Comparison of ENCODE assay signal across 8 cellular contexts in the genomic region with DNA sequence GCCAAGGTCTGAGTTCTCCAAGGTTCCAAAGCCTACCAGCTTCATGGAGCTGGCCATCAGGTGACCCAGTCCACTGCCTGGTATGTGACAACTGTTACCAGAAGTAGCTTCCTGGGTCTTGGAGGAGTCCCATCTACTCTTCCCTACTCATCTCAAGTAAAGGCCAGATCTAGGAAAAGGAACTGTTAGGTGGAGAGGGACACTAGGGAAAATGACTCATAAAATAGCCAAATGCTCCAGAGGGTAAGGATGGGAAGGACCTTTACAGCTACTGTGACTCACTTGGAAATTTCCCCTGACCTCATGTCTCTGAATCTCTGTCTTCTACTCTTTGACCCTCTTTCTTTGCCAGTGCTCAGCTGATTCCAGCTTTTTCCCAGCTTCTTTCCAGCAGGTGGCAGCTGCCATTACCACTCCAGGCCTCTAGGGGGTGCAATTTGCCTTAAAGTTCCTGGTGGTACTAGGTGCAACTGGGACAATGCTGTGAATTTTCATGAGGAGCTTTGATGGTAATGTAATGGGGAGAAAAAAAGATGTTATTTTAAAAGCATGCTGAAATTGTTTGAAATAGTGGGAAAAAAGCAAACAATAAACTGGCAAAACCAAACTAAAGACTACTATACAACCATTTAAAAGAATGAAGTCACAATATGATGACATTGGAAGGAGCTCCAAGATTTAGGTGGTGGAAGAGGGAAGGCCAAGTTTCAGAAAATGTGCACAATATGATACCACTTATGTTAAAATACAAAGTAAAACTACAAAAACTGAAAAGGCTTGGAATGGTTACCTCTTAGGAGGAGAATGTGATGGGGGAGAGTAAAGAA. TPM values are rescaled to one million over a fixed set of nuclear protein-coding genes. Genes with fewer than 3 reads are reported as not detected.
DNase-seq lines count a peak whose midpoint lies in the region; ATAC-seq and TF ChIP-seq lines count a peak whose summit lies in the region.

No MANE protein-coding gene starts in this region.

- intact Hi-C loops in Panc1 (cut with micrococcal nuclease; ENCODE audit: unreplicated experiment), result loop anchor here (2.0 to 5.0 kb wide), 3 partner anchors 97 to 184 kb away; a partner anchor contains a TSS
- intact Hi-C loops in activated naive CD4-positive, alpha-beta T cell treated with anti-CD3 and anti-CD28 coated beads for 36 hours (cut with micrococcal nuclease), result loop anchor here (1.0 kb wide), 3 partner anchors 97 to 188 kb away; no protein-coding TSS in a partner anchor

- H3K27ac ChIP-seq in Panc1 (ENCODE audit: low read length), result no peak overlapping the region
- H3K27ac ChIP-seq in trophoblast cell (ENCODE audit: low read depth, low read length), result no peak overlapping the region

- no peak overlapping the region for H2BK5ac ChIP-seq in trophoblast cell (ENCODE audit: low read depth, low read length, poor library complexity)

- no peak overlapping the region for H2BK120ac ChIP-seq in trophoblast cell (ENCODE audit: insufficient read depth, low read length, poor library complexity)

- no peaks in the 10 kb centered on the region for H3K4me1 Mint-ChIP-seq in activated naive CD4-positive, alpha-beta T cell treated with anti-CD3 and anti-CD28 coated beads for 36 hours (ENCODE audit: low read depth)

- no peaks in the 10 kb centered on the region for H3K79me2 ChIP-seq in trophoblast cell (ENCODE audit: control insufficient read depth, insufficient read depth, low read length, poor library complexity)

- peak; percentile 85 for ATAC-seq in Panc1
- ATAC-seq in GM19395 (IDR thresholded peaks at IDR 0.05; ENCODE audit: unreplicated experiment), result no peak
- ATAC-seq in GM18498 (IDR thresholded peaks at IDR 0.05; ENCODE audit: unreplicated experiment), result no peak

- no peak overlapping the region for H2AK5ac ChIP-seq in trophoblast cell (ENCODE audit: low read length)

- H3K4me1 ChIP-seq in Panc1 (ENCODE audit: control insufficient read depth, insufficient read depth, low read length) (no peaks in the 10 kb centered on the region), trophoblast cell (ENCODE audit: control insufficient read depth in 1 of 2, insufficient read depth in 2 of 2, low read length in 2 of 2) (no peaks in the 10 kb centered on the region)

- DNase-seq in DMS153 (lab: John Stamatoyannopoulos, UW) (peak; percentile 33), Panc1 (ENCODE audit: low read depth, low spot score) (peak; percentile 66), glomerular visceral epithelial cell (ENCODE audit: extremely low spot score) (peak; percentile 75), trophoblast cell (peak; percentile 53 to 87)
- DNase-seq in activated naive CD4-positive, alpha-beta T cell treated with anti-CD3 and anti-CD28 coated beads for 36 hours, result peak; percentile 79

- no peak overlapping the region for H2BK12ac ChIP-seq in trophoblast cell (ENCODE audit: low read length)

- no peaks in the 10 kb centered on the region for H3K27me3 Mint-ChIP-seq in activated naive CD4-positive, alpha-beta T cell treated with anti-CD3 and anti-CD28 coated beads for 36 hours (ENCODE audit: low read depth)

- no peak overlapping the region for H3K4me3 ChIP-seq in Panc1 (ENCODE audit: low read depth in 2 of 2, low read length in 2 of 2)
- H3K4me3 ChIP-seq in trophoblast cell (ENCODE audit: low read depth, low read length), result no peak overlapping the region

- H3K9me3 ChIP-seq in Panc1 (ENCODE audit: control insufficient read depth, insufficient read depth, low read depth, low read length), result no peaks in the 10 kb centered on the region
- no peaks in the 10 kb centered on the region for H3K9me3 ChIP-seq in trophoblast cell (ENCODE audit: insufficient read depth, low read depth, low read length)

- CTCF ChIA-PET in Panc1 (lab: Charles Lee), result interaction anchor here (0.5 to 2.2 kb wide), 31 partner anchors 9 to 295 kb away, joined by 3 to 21 read pairs (median 5); a partner anchor contains a TSS
- CTCF ChIA-PET in activated naive CD4-positive, alpha-beta T cell treated with anti-CD3 and anti-CD28 coated beads for 36 hours (lab: Charles Lee), result interaction anchor here (0.5 to 4.9 kb wide), 51 partner anchors 9 to 237 kb away, joined by 3 to 77 read pairs (median 5); a partner anchor contains a TSS

- TF ChIP-seq CTCF in Panc1 (IDR thresholded peaks at IDR 0.05), result peak; percentile 98

- H3K36me3 Mint-ChIP-seq in activated naive CD4-positive, alpha-beta T cell treated with anti-CD3 and anti-CD28 coated beads for 36 hours (ENCODE audit: low read depth), result peaks cover 6% of the 10 kb centered on the region

- H3K36me3 ChIP-seq in Panc1 (ENCODE audit: control insufficient read depth, insufficient read depth, low read length), result no peaks in the 10 kb centered on the region; the same call in none of the 2 replicates
- H3K36me3 ChIP-seq in trophoblast cell (ENCODE audit: control insufficient read depth in 1 of 2, insufficient read depth in 2 of 2, low read length in 2 of 2), result peaks cover 42 to 50% of the 10 kb centered on the region in 2 experiments

- no peaks in the 10 kb centered on the region for H3K27me3 ChIP-seq in Panc1 (ENCODE audit: control insufficient read depth, insufficient read depth, low read length)
- H3K27me3 ChIP-seq in trophoblast cell (ENCODE audit: insufficient read depth, low read length), result no peaks in the 10 kb centered on the region

- no peaks in the 10 kb centered on the region for H3K9me3 Mint-ChIP-seq in activated naive CD4-positive, alpha-beta T cell treated with anti-CD3 and anti-CD28 coated beads for 36 hours

- H4K8ac ChIP-seq in trophoblast cell (ENCODE audit: low read depth, low read length), result no peak overlapping the region

- H3K23ac ChIP-seq in trophoblast cell (ENCODE audit: low read length), result no peak overlapping the region

- H3K9ac ChIP-seq in trophoblast cell (ENCODE audit: low read length), result no peak overlapping the region

- no peak overlapping the region for H3K4me2 ChIP-seq in trophoblast cell (ENCODE audit: low read length)

- no peak overlapping the region for H3K4me3 Mint-ChIP-seq in activated naive CD4-positive, alpha-beta T cell treated with anti-CD3 and anti-CD28 coated beads for 36 hours

- peak; percentile 88 for TF ChIP-seq RAD21 in Ishikawa (IDR thresholded peaks at IDR 0.05; ENCODE audit: low read depth)

- H2AFZ ChIP-seq in trophoblast cell (ENCODE audit: insufficient read depth, low read length, poor library complexity), result no peak overlapping the region

- no peaks in the 10 kb centered on the region for H3K79me1 ChIP-seq in trophoblast cell (ENCODE audit: low read length)

- no peak overlapping the region for H3K14ac ChIP-seq in trophoblast cell (ENCODE audit: low read length)

- no peak overlapping the region for H3K4ac ChIP-seq in trophoblast cell (ENCODE audit: low read depth, low read length)

- H4K12ac ChIP-seq in trophoblast cell (ENCODE audit: low read depth, low read length), result no peak overlapping the region

- H3K27ac Mint-ChIP-seq in activated naive CD4-positive, alpha-beta T cell treated with anti-CD3 and anti-CD28 coated beads for 36 hours, result no peak overlapping the region

- in situ Hi-C loops in Panc1 (cut with HindIII; ENCODE audit: low pct_unique_long_range_greater_than_20kb, low sequenced_read_pairs), result no loop called here

- POLR2A ChIA-PET in Panc1 (lab: Charles Lee), result interaction anchor here (0.6 kb wide), 1 partner anchor 1484 kb away, joined by 8 read pairs; no protein-coding TSS in a partner anchor

- no peak for TF ChIP-seq EP300 in Ishikawa (IDR thresholded peaks at IDR 0.05; ENCODE audit: borderline replicate concordance)

- no peak overlapping the region for H4K91ac ChIP-seq in trophoblast cell (ENCODE audit: low read depth, low read length)

- no TSS peak for BruUV-seq in Panc1 (replicated peaks; lab: Mats Ljungman, UMichigan)

- no peak overlapping the region for H3K18ac ChIP-seq in trophoblast cell (ENCODE audit: low read length)

TF ChIP-seq in Ishikawa, 13 proteins besides CTCF, POLR2A, EP300 and RAD21 (continues in another document):
- TF ChIP-seq, protein P1, sequence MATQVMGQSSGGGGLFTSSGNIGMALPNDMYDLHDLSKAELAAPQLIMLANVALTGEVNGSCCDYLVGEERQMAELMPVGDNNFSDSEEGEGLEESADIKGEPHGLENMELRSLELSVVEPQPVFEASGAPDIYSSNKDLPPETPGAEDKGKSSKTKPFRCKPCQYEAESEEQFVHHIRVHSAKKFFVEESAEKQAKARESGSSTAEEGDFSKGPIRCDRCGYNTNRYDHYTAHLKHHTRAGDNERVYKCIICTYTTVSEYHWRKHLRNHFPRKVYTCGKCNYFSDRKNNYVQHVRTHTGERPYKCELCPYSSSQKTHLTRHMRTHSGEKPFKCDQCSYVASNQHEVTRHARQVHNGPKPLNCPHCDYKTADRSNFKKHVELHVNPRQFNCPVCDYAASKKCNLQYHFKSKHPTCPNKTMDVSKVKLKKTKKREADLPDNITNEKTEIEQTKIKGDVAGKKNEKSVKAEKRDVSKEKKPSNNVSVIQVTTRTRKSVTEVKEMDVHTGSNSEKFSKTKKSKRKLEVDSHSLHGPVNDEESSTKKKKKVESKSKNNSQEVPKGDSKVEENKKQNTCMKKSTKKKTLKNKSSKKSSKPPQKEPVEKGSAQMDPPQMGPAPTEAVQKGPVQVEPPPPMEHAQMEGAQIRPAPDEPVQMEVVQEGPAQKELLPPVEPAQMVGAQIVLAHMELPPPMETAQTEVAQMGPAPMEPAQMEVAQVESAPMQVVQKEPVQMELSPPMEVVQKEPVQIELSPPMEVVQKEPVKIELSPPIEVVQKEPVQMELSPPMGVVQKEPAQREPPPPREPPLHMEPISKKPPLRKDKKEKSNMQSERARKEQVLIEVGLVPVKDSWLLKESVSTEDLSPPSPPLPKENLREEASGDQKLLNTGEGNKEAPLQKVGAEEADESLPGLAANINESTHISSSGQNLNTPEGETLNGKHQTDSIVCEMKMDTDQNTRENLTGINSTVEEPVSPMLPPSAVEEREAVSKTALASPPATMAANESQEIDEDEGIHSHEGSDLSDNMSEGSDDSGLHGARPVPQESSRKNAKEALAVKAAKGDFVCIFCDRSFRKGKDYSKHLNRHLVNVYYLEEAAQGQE (IDR thresholded peaks at IDR 0.05; ENCODE audit: low read depth), result no peak
- TF ChIP-seq CREB1 (IDR thresholded peaks at IDR 0.05; ENCODE audit: low read depth) (no peak), FOXM1 (IDR thresholded peaks at IDR 0.05; ENCODE audit: borderline replicate concordance, low read depth) (no peak), ZBTB7A (IDR thresholded peaks at IDR 0.05; ENCODE audit: low read depth) (no peak)

RNA-seq across cellular contexts. Expression of a gene that starts 27.1 kb away (rescaled TPM):
- total RNA-seq in Panc1 (2021; ENCODE audit: unreplicated experiment), result 9.7 TPM
- polyA plus RNA-seq in Panc1 (2012; ENCODE audit: insufficient read length), result 6.7 TPM
- 1 to 10 TPM; 1.1 to 2.0 TPM for total RNA-seq in activated naive CD4-positive, alpha-beta T cell treated with anti-CD3 and anti-CD28 coated beads for 36 hours
- polyA plus RNA-seq in trophoblast cell (2013), result 23.9 and 24.2 TPM in 2 replicates

RNA-seq across cellular contexts. Expression of a gene that starts 54.6 kb away (rescaled TPM):
- 38.6 TPM for total RNA-seq in Panc1 (2021; ENCODE audit: unreplicated experiment)
- 26.2 TPM for polyA plus RNA-seq in Panc1 (2012; ENCODE audit: insufficient read length)
- 10 to 100 TPM; 11.1 to 11.6 TPM for total RNA-seq in activated naive CD4-positive, alpha-beta T cell treated with anti-CD3 and anti-CD28 coated beads for 36 hours
- polyA plus RNA-seq in trophoblast cell (2013), result 30.7 and 31.8 TPM in 2 replicates

RNA-seq across cellular contexts. Expression of a gene that starts 54.8 kb away (rescaled TPM):
- 2.2 TPM for total RNA-seq in Panc1 (2021; ENCODE audit: unreplicated experiment)
- 1.3 TPM for polyA plus RNA-seq in Panc1 (2012; ENCODE audit: insufficient read length)
- total RNA-seq in activated naive CD4-positive, alpha-beta T cell treated with anti-CD3 and anti-CD28 coated beads for 36 hours, result under 1 TPM in 1 of 2 experiments, not detected in 1; 0.26 TPM
- polyA plus RNA-seq in trophoblast cell (2013), result 0.47 and 0.89 TPM in 2 replicates
